ENCODE assay signal across 7 cellular contexts in genomic region chr20:63735859-63736718, GRCh38. TPM values are rescaled to one million over a fixed set of nuclear protein-coding genes. Genes with fewer than 3 reads are reported as not detected.
DNase-seq lines count a peak whose midpoint lies in the region; ATAC-seq, FAIRE-seq and TF ChIP-seq lines count a peak whose summit lies in the region.

Gene LIME1, plus strand, starts transcription at chr20:63736664. Its CDS starts 886 bp downstream, at chr20:63737550.

- peak; percentile 56 for ATAC-seq in activated CD8-positive, alpha-beta T cell treated with anti-CD3 and anti-CD28 coated beads for 36 hours

- H3K27me3 Mint-ChIP-seq in activated CD8-positive, alpha-beta T cell treated with anti-CD3 and anti-CD28 coated beads for 36 hours: no peaks in the 10 kb centered on the region

- TF ChIP-seq POLR2A in esophagus muscularis mucosa (IDR thresholded peaks at IDR 0.05; ENCODE audit: low read depth): no peak

- 89% methylated on average over 24 of the region's 31 CpGs for WGBS in esophagus muscularis mucosa

- no peaks in the 10 kb centered on the region for H3K27me3 ChIP-seq in esophagus muscularis mucosa

- DNase-seq in HTR-8/SVneo (ENCODE audit: insufficient read length, low spot score) (no peak), esophagus muscularis mucosa (ENCODE audit: extremely low spot score) (no peak), SIG-M5 (lab: John Stamatoyannopoulos, UW) (no peak), H4 (ENCODE audit: low spot score) (no peak), DMS79 treated with DMSO at 0.1 percent for 48 hours (lab: John Stamatoyannopoulos, UW) (no peak)
- DNase-seq in activated CD8-positive, alpha-beta T cell treated with anti-CD3 and anti-CD28 coated beads for 36 hours: peak; percentile 85
- peak in 2 of 3 experiments; percentile 51 to 61 for DNase-seq in stimulated activated CD4-positive, alpha-beta T cell treated with anti-CD3 and anti-CD28 coated beads, TNF-alpha, amount 100 ng/mL, for 4 hours (ENCODE audit: low read depth in 3 of 3)

- H3K27ac Mint-ChIP-seq in activated CD8-positive, alpha-beta T cell treated with anti-CD3 and anti-CD28 coated beads for 36 hours: peak within 1 kb of the TSS; percentile 79

- FAIRE-seq in HTR-8/SVneo (lab: Jason Lieb, UNC): peak; percentile 74

- no peaks in the 10 kb centered on the region for H3K9me3 ChIP-seq in esophagus muscularis mucosa

- H3K27ac ChIP-seq in esophagus muscularis mucosa (replicated peaks in 1 of 4): peak within 1 kb of the TSS in 1 of 4 donors; percentile 7

- H3K36me3 Mint-ChIP-seq in activated CD8-positive, alpha-beta T cell treated with anti-CD3 and anti-CD28 coated beads for 36 hours (ENCODE audit: low read depth): peaks cover 11% of the 10 kb centered on the region

- no peaks in the 10 kb centered on the region for H3K9me3 Mint-ChIP-seq in activated CD8-positive, alpha-beta T cell treated with anti-CD3 and anti-CD28 coated beads for 36 hours

- peak within 1 kb of the TSS; percentile 72 for H3K4me3 Mint-ChIP-seq in activated CD8-positive, alpha-beta T cell treated with anti-CD3 and anti-CD28 coated beads for 36 hours

- TF ChIP-seq EP300 in esophagus muscularis mucosa (IDR thresholded peaks at IDR 0.05): no peak

- H3K4me3 ChIP-seq in esophagus muscularis mucosa: peak within 1 kb of the TSS; percentile 31 to 64 (median 44)

- CTCF ChIA-PET in activated CD8-positive, alpha-beta T cell treated with anti-CD3 and anti-CD28 coated beads for 36 hours (lab: Charles Lee): interaction anchor here (0.7 to 2.4 kb wide), 9 partner anchors 15 to 245 kb away, joined by 3 to 17 read pairs (median 5); partner anchors contain the start of genes ARFRP1, PRPF6, PTK6 and ZGPAT

- POLR2A ChIA-PET in activated CD8-positive, alpha-beta T cell treated with anti-CD3 and anti-CD28 coated beads for 36 hours (lab: Charles Lee): interaction anchor here (0.6 to 2.0 kb wide), 10 partner anchors 9 to 215 kb away, joined by 3 to 12 read pairs (median 4); partner anchors contain the start of genes ARFRP1, PPDPF, PTK6 and ZGPAT

- peaks cover 23 to 43% (median 35%) of the 10 kb centered on the region in 4 donors for H3K36me3 ChIP-seq in esophagus muscularis mucosa

- TF ChIP-seq CTCF in activated CD8-positive, alpha-beta T cell treated with anti-CD3 and anti-CD28 coated beads for 36 hours (IDR thresholded peaks at IDR 0.05): no peak
- TF ChIP-seq CTCF in esophagus muscularis mucosa (IDR thresholded peaks at IDR 0.05): no peak

- H3K4me1 ChIP-seq in esophagus muscularis mucosa: peaks cover 26 to 44% (median 34%) of the 10 kb centered on the region in 4 donors

- H3K4me1 Mint-ChIP-seq in activated CD8-positive, alpha-beta T cell treated with anti-CD3 and anti-CD28 coated beads for 36 hours (ENCODE audit: low read depth): peaks cover 26% of the 10 kb centered on the region

- intact Hi-C loops in activated CD8-positive, alpha-beta T cell treated with anti-CD3 and anti-CD28 coated beads for 36 hours (cut with micrococcal nuclease): no loop called here
- intact Hi-C loops in esophagus muscularis mucosa (cut with DNase I): no loop called here

RNA-seq across cellular contexts. Expression of gene LIME1, which starts in this region (rescaled TPM):
- 10 to 100 TPM; 15.5 to 16.8 TPM for total RNA-seq in activated CD8-positive, alpha-beta T cell treated with anti-CD3 and anti-CD28 coated beads for 36 hours
- 10 to 100 TPM in 2 of 4 donors, 1 to 10 TPM in 2; 9.4 to 15.4 (median 10.9) TPM for total RNA-seq in esophagus muscularis mucosa
- 0.27 and 0.68 TPM in 2 replicates for total RNA-seq in H4 (2014; rRNA removed; shearing (Covaris generic))

Comparison
In these comparisons a context has a peak if more than half of its experiments do, and no peak if none do; other contexts are left out.
1. DNase-seq: peak in activated CD8-positive, alpha-beta T cell treated with anti-CD3 and anti-CD28 coated beads for 36 hours (single experiment) and stimulated activated CD4-positive, alpha-beta T cell treated with anti-CD3 and anti-CD28 coated beads, TNF-alpha, amount 100 ng/mL, for 4 hours (2 of 3); none in HTR-8/SVneo (single experiment), esophagus muscularis mucosa (single experiment), SIG-M5 (single experiment), H4 (single experiment) and DMS79 treated with DMSO at 0.1 percent for 48 hours (single experiment).